In the genomic region with DNA sequence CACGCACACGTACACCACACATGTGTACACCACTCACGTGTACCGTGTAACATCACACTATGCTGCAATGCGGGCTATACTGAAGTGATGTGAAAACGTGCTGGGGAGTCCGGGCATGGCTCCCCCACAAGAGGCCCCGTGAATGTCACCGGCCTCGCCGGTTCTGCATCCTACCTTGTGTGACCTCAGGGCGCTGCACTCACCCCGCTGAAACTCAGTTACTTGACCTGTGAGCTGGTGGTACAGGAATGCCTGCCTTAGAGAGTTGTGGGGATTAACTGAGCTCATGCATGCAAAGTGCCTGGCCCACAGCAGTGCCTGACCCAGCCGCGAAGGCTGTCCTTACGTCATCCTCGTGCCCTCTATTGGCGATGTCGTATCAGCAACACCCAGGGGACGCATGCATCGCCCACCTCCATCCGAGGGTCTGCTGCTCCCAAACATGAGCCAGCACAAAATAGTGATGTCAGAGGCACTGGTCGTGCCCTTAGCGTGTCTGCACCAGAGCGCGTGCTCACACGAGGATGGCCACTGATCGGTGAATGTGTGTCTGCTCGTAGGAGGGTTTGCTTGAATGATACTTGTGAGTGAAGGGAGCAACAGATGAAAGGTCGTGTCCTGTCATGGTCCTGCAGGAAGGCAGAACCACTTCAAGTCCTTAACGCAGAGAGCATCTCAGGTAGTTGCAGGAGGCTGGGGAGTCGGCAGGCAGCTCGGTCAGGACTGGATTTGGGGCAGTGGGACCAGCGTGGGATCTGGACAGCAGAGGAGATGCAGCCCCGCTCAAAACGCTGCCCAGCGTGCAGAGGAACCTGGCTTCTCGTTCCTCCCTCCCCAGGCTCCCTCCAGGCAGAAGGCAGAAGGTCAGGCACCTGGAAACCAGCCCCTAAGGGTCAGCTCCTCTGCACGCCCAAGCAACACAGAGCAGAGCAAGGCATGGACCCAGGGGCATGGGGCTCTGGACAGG, we compare ENCODE assay signal across 15 cellular contexts.
"Had no signal": no experiment of that assay in that cellular context is flagged by ENCODE, and none has a peak within 500 bp of the region (broad histone marks: within the 10 kb centered on the region; RNA-seq: fewer than 3 reads in every experiment).

No MANE protein-coding gene starts in this region.

- H3K36me3 ChIP-seq: lower lobe of right lung, SJCRH30, thoracic aorta had no signal

- H3K9me3 Mint-ChIP-seq: activated naive CD8-positive, alpha-beta T cell treated with anti-CD3 and anti-CD28 coated beads, Interleukin-2, amount 50 U/mL, for 24 hours; activated T-cell treated with anti-CD3 and anti-CD28 coated beads, Interleukin-2, amount 50 U/mL, for 72 hours; stimulated activated naive CD8-positive, alpha-beta T cell treated with anti-CD3 and anti-CD28 coated beads, Interleukin-15, Interleukin-2, amounts not matched to agents 100 ng/mL and 50 ng/mL, for 24 hours; T-helper 2 cell treated with Interferon-gamma antibody and Interleukin-4, amounts not matched to agents 5 μg/mL and 100 μg/mL, for 36 hours had no signal

- H3K27ac ChIP-seq: epithelial cell of prostate, lower lobe of right lung, SJCRH30, thoracic aorta had no signal

- H3K27ac Mint-ChIP-seq: activated naive CD8-positive, alpha-beta T cell treated with anti-CD3 and anti-CD28 coated beads, Interleukin-2, amount 50 U/mL, for 24 hours; activated T-cell treated with anti-CD3 and anti-CD28 coated beads, Interleukin-2, amount 50 U/mL, for 72 hours; naive thymus-derived CD4-positive, alpha-beta T cell; stimulated activated naive CD8-positive, alpha-beta T cell treated with anti-CD3 and anti-CD28 coated beads, Interleukin-15, Interleukin-2, amounts not matched to agents 100 ng/mL and 50 ng/mL, for 24 hours; T-helper 2 cell treated with Interferon-gamma antibody and Interleukin-4, amounts not matched to agents 5 μg/mL and 100 μg/mL, for 36 hours had no signal

- H3K4me3 ChIP-seq: lower lobe of right lung, SJCRH30, thoracic aorta had no signal

- ATAC-seq: activated naive CD8-positive, alpha-beta T cell treated with anti-CD3 and anti-CD28 coated beads, Interleukin-2, amount 50 U/mL, for 24 hours; activated T-cell treated with anti-CD3 and anti-CD28 coated beads, Interleukin-2, amount 50 U/mL, for 72 hours; lower lobe of right lung had no signal

- DNase-seq: activated CD4-positive, alpha-beta T cell treated with anti-CD3 and anti-CD28 coated beads, Interleukin-2, amount 50 U/mL, for 4 hours; activated CD4-positive, CD25-positive, alpha-beta regulatory T cell treated with anti-CD3 and anti-CD28 coated beads, Interleukin-2, amount 50 U/mL, for 72 hours; activated naive CD4-positive, alpha-beta T cell treated with Interleukin-2 at 50 U/mL for 16 hours; activated naive CD8-positive, alpha-beta T cell treated with anti-CD3 and anti-CD28 coated beads, Interleukin-2, amount 50 U/mL, for 24 hours; activated T-cell treated with anti-CD3 and anti-CD28 coated beads, Interleukin-2, amount 50 U/mL, for 72 hours; effector memory CD4-positive, alpha-beta T cell; lower lobe of right lung; naive thymus-derived CD4-positive, alpha-beta T cell; SJCRH30; stimulated activated CD4-positive, alpha-beta T cell treated with anti-CD3 and anti-CD28 coated beads, Interleukin-4, amount 100 ng/mL, for 1 hour; stimulated activated CD8-positive, alpha-beta memory T cell treated with anti-CD3 and anti-CD28 coated beads, Interleukin-4, amount 100 ng/mL, for 48 hours had no signal

- H3K4me3 Mint-ChIP-seq: activated naive CD8-positive, alpha-beta T cell treated with anti-CD3 and anti-CD28 coated beads, Interleukin-2, amount 50 U/mL, for 24 hours; activated T-cell treated with anti-CD3 and anti-CD28 coated beads, Interleukin-2, amount 50 U/mL, for 72 hours; naive thymus-derived CD4-positive, alpha-beta T cell; stimulated activated naive CD8-positive, alpha-beta T cell treated with anti-CD3 and anti-CD28 coated beads, Interleukin-15, Interleukin-2, amounts not matched to agents 100 ng/mL and 50 ng/mL, for 24 hours; T-helper 2 cell treated with Interferon-gamma antibody and Interleukin-4, amounts not matched to agents 5 μg/mL and 100 μg/mL, for 36 hours had no signal

- H3K27me3 Mint-ChIP-seq: activated naive CD8-positive, alpha-beta T cell treated with anti-CD3 and anti-CD28 coated beads, Interleukin-2, amount 50 U/mL, for 24 hours had no signal

- H3K4me1 Mint-ChIP-seq: activated naive CD8-positive, alpha-beta T cell treated with anti-CD3 and anti-CD28 coated beads, Interleukin-2, amount 50 U/mL, for 24 hours; naive thymus-derived CD4-positive, alpha-beta T cell had no signal

- H3K4me1 ChIP-seq: lower lobe of right lung, SJCRH30 had no signal

- H3K9me3 ChIP-seq: lower lobe of right lung, SJCRH30, thoracic aorta had no signal
